In the genomic region with DNA sequence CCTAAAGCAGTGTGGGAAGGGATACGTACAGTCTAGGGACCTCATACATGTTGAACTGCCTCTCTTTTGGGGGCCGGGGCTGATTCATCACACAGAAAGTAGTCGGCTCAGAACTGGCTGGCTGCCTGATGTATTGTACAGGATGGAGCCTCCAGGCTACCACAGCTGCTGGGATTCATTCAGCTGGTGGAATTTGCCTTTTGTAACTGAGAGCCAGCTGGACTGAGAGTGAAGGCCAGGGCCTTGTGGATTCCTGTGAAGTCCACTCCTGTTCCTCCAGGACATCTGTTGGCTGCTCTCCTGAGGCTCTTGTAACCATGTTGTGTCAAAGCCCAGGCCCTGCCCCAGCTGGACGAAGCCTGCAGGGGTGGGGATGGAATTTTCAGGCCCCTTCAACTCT, we compare ENCODE assay signal across 10 cellular contexts.
DNase-seq lines count a peak whose midpoint lies in the region; ATAC-seq and TF ChIP-seq lines count a peak whose summit lies in the region.
"Had no signal": no experiment of that assay in that cellular context is flagged by ENCODE, and none has a peak within 500 bp of the region (broad histone marks: within the 10 kb centered on the region; RNA-seq: fewer than 3 reads in every experiment).

No MANE protein-coding gene starts in this region.

- TF ChIP-seq CTCF in fibroblast of the aortic adventitia (IDR thresholded peaks at IDR 0.05; ENCODE audit: insufficient read depth, low read length) (no peak), neural crest cell (conservative IDR thresholded peaks at IDR 0.05) (no peak)

- H3K27me3 Mint-ChIP-seq in neural crest cell (ENCODE audit: low read depth) = no peaks in the 10 kb centered on the region
- H3K27me3 Mint-ChIP-seq in CD8-positive, alpha-beta memory T cell = no peaks in the 10 kb centered on the region
- H3K27me3 Mint-ChIP-seq in naive thymus-derived CD8-positive, alpha-beta T cell = peaks cover 0 to 10% (median 0%) of the 10 kb centered on the region in 5 donors

- H3K27me3 ChIP-seq in SJSA1 (replicated peaks) = no peaks in the 10 kb centered on the region
- H3K27me3 ChIP-seq in CD8-positive, alpha-beta memory T cell (ENCODE audit: insufficient read depth, low read length, poor library complexity, severe bottlenecking) = no peaks in the 10 kb centered on the region
- H3K27me3 ChIP-seq: BLaER1 had no signal

- CTCF ChIA-PET in CD8-positive, alpha-beta memory T cell (lab: Charles Lee) = no interaction called here

- H3K36me3 Mint-ChIP-seq in neural crest cell (ENCODE audit: low read depth) = peaks cover 4% of the 10 kb centered on the region
- H3K36me3 Mint-ChIP-seq in CD8-positive, alpha-beta memory T cell = no peaks in the 10 kb centered on the region
- H3K36me3 Mint-ChIP-seq in naive thymus-derived CD8-positive, alpha-beta T cell = no peaks in the 10 kb centered on the region

- ATAC-seq in naive thymus-derived CD8-positive, alpha-beta T cell = no peak
- no peak for ATAC-seq in GM21367 (IDR thresholded peaks at IDR 0.05; ENCODE audit: unreplicated experiment)
- ATAC-seq: K562 had no signal

- POLR2A ChIA-PET in CD8-positive, alpha-beta memory T cell (lab: Charles Lee) = no interaction called here
- POLR2A ChIA-PET in naive thymus-derived CD8-positive, alpha-beta T cell (lab: Charles Lee) = no interaction called here

- peak overlapping the region; percentile 27; the same call in 1 of the 2 replicates for H3K27ac ChIP-seq in SJSA1
- H3K27ac ChIP-seq in CD8-positive, alpha-beta memory T cell (ENCODE audit: low read depth, low read length) = no peak overlapping the region
- H3K27ac ChIP-seq: BLaER1 had no signal

- H3K9me3 ChIP-seq in SJSA1 (replicated peaks) = no peaks in the 10 kb centered on the region
- no peaks in the 10 kb centered on the region for H3K9me3 ChIP-seq in CD8-positive, alpha-beta memory T cell (ENCODE audit: low read length)
- H3K9me3 ChIP-seq: BLaER1 had no signal

- no peak overlapping the region for H3K4me3 Mint-ChIP-seq in neural crest cell
- no peak overlapping the region for H3K4me3 Mint-ChIP-seq in CD8-positive, alpha-beta memory T cell
- no peak overlapping the region for H3K4me3 Mint-ChIP-seq in naive thymus-derived CD8-positive, alpha-beta T cell

- no peaks in the 10 kb centered on the region for H3K4me1 Mint-ChIP-seq in neural crest cell
- H3K4me1 Mint-ChIP-seq in CD8-positive, alpha-beta memory T cell = no peaks in the 10 kb centered on the region
- no peaks in the 10 kb centered on the region for H3K4me1 Mint-ChIP-seq in naive thymus-derived CD8-positive, alpha-beta T cell

- peaks cover 2% of the 10 kb centered on the region for H3K9me3 Mint-ChIP-seq in neural crest cell
- peaks cover 0 to 2% (median 0%) of the 10 kb centered on the region in 5 donors for H3K9me3 Mint-ChIP-seq in CD8-positive, alpha-beta memory T cell
- peaks cover 0 to 9% (median 0%) of the 10 kb centered on the region in 9 donors for H3K9me3 Mint-ChIP-seq in naive thymus-derived CD8-positive, alpha-beta T cell

- DNase-seq in AG08396 (ENCODE audit: low spot score) (peak; percentile 44), SJSA1 (ENCODE audit: low read depth in 1 of 2, low spot score in 2 of 2) (peak in 1 of 2 experiments; percentile 24), fibroblast of the aortic adventitia (ENCODE audit: low read depth) (peak; percentile 94), neural crest cell (ENCODE audit: low read depth, low spot score) (peak; percentile 3), kidney glomerular epithelial cell (lab: John Stamatoyannopoulos, UW) (no peak)
- DNase-seq in CD8-positive, alpha-beta memory T cell = no peak
- DNase-seq in naive thymus-derived CD8-positive, alpha-beta T cell = no peak

- no peak overlapping the region for H3K4me3 ChIP-seq in SJSA1
- no peak overlapping the region for H3K4me3 ChIP-seq in fibroblast of the aortic adventitia (ENCODE audit: low read depth, low read length)
- no peak overlapping the region for H3K4me3 ChIP-seq in CD8-positive, alpha-beta memory T cell (ENCODE audit: low read length)
- H3K4me3 ChIP-seq: BLaER1, K562 had no signal

- H3K27ac Mint-ChIP-seq in neural crest cell (ENCODE audit: unreplicated experiment) = no peak overlapping the region
- H3K27ac Mint-ChIP-seq in CD8-positive, alpha-beta memory T cell = no peak overlapping the region
- H3K27ac Mint-ChIP-seq in naive thymus-derived CD8-positive, alpha-beta T cell = no peak overlapping the region

- H3K36me3 ChIP-seq in SJSA1 = no peaks in the 10 kb centered on the region
- H3K36me3 ChIP-seq in CD8-positive, alpha-beta memory T cell (ENCODE audit: insufficient read depth, low read length) = no peaks in the 10 kb centered on the region
- H3K36me3 ChIP-seq: BLaER1 had no signal

- peaks cover 11% of the 10 kb centered on the region for H3K4me1 ChIP-seq in SJSA1 (replicated peaks)
- H3K4me1 ChIP-seq in CD8-positive, alpha-beta memory T cell (ENCODE audit: insufficient read depth, low read length) = no peaks in the 10 kb centered on the region
- H3K4me1 ChIP-seq: BLaER1 had no signal

Comparison
In these comparisons a context has a peak if more than half of its experiments do, and no peak if none do; other contexts are left out.
1. DNase-seq: peak in AG08396 (single experiment), fibroblast of the aortic adventitia (single experiment) and neural crest cell (single experiment); none in CD8-positive, alpha-beta memory T cell (0 of 5), naive thymus-derived CD8-positive, alpha-beta T cell (0 of 10) and kidney glomerular epithelial cell (single experiment).